Comparison of ENCODE assay signal across 1 cellular context in the genomic region with DNA sequence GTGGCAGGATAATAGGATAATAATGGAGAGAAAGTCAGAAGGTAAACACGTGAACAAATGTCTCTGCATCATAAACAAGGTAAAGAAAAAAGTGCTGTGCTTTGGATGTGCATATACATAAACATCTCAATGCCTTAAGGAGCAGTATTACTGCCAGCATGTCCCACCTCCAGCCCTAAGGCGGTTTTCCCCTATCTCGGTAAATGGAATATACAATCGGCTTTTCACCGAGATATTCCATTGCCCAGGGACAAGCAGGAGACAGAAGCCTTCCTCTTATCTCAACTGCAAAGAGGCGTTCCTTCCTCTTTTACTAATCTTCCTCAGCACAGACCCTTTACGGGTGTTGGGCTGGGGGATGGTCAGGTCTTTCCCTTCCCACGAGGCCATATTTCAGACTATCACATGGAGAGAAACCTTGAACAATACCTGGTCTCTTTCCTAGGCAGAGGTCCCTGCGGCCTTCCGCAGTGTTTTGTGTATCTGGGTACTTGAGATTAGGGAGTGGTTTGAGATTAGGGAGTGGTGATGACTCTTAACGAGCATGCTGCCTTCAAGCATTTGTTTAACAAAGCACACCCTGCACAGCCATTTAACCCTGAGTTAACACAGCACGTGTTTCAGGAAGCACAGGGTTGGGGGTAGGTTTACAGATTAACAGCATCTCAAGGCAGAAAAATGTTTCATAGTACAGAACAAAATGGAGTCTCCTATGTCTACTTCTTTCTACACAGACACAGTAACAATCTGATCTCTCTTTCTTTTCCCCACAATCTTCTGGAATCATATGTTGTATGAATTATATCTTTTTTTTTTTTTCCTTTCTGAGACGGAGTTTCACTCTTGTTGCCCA.
TF ChIP-seq lines count a peak whose summit lies in the region.

No MANE protein-coding gene starts in this region.

TF ChIP-seq in HEK293, 187 proteins besides CTCF, POLR2A, EP300 and RAD21 (continued from another document):
- TF ChIP-seq, protein P1, sequence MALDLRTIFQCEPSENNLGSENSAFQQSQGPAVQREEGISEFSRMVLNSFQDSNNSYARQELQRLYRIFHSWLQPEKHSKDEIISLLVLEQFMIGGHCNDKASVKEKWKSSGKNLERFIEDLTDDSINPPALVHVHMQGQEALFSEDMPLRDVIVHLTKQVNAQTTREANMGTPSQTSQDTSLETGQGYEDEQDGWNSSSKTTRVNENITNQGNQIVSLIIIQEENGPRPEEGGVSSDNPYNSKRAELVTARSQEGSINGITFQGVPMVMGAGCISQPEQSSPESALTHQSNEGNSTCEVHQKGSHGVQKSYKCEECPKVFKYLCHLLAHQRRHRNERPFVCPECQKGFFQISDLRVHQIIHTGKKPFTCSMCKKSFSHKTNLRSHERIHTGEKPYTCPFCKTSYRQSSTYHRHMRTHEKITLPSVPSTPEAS (tag by site-specific recombination; IDR thresholded peaks at IDR 0.05) = peak; percentile 73; the same call in 1 of the 2 replicates
- TF ChIP-seq YY2 (tag by site-specific recombination; IDR thresholded peaks at IDR 0.05) (peak; percentile 40; the same call in 1 of the 2 replicates), ZBTB20 (tag by site-specific recombination; IDR thresholded peaks at IDR 0.05) (peak; percentile 81), YY1 (tag by site-specific recombination; IDR thresholded peaks at IDR 0.05) (peak; percentile 56; the same call in 1 of the 2 replicates), ZBTB48 (tag by site-specific recombination; IDR thresholded peaks at IDR 0.05) (peak; percentile 64; the same call in 1 of the 2 replicates), ZNF24 (tag by site-specific recombination; IDR thresholded peaks at IDR 0.05) (peak; percentile 82), ZXDB (tag by site-specific recombination; IDR thresholded peaks at IDR 0.05) (peak; percentile 89), KLF1 (tag by site-specific recombination; IDR thresholded peaks at IDR 0.05) (peak; percentile 98), ZBTB17 (tag by site-specific recombination; IDR thresholded peaks at IDR 0.05) (peak; percentile 48), ZNF843 (tag by site-specific recombination; IDR thresholded peaks at IDR 0.05) (0 out of 2 replicates have a peak, but pooled peaks have one; percentile 12), KLF7 (tag by site-specific recombination; IDR thresholded peaks at IDR 0.05; ENCODE audit: borderline replicate concordance) (peak; percentile 70; the same call in 1 of the 2 replicates), ZNF335 (tag by site-specific recombination; conservative IDR thresholded peaks at IDR 0.05) (peak; percentile 17; the same call in 1 of the 2 replicates), KLF10 (tag by site-specific recombination; IDR thresholded peaks at IDR 0.05) (peak; percentile 18; the same call in 1 of the 2 replicates), SP7 (tag by site-specific recombination; IDR thresholded peaks at IDR 0.05) (peak; percentile 71), WT1 (tag by site-specific recombination; IDR thresholded peaks at IDR 0.05) (peak; percentile 100), GLIS1 (tag by site-specific recombination; IDR thresholded peaks at IDR 0.05) (peak; percentile 49), OSR2 (tag by site-specific recombination; IDR thresholded peaks at IDR 0.05) (peak; percentile 88), ZEB2 (tag by site-specific recombination; IDR thresholded peaks at IDR 0.05) (peak; percentile 24; the same call in 1 of the 2 replicates)
- TF ChIP-seq, protein P2, sequence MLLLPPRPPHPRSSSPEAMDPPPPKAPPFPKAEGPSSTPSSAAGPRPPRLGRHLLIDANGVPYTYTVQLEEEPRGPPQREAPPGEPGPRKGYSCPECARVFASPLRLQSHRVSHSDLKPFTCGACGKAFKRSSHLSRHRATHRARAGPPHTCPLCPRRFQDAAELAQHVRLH (tag by site-specific recombination; IDR thresholded peaks at IDR 0.05) = 0 out of 2 replicates have a peak, but pooled peaks have one; percentile 30
- TF ChIP-seq, protein P3, sequence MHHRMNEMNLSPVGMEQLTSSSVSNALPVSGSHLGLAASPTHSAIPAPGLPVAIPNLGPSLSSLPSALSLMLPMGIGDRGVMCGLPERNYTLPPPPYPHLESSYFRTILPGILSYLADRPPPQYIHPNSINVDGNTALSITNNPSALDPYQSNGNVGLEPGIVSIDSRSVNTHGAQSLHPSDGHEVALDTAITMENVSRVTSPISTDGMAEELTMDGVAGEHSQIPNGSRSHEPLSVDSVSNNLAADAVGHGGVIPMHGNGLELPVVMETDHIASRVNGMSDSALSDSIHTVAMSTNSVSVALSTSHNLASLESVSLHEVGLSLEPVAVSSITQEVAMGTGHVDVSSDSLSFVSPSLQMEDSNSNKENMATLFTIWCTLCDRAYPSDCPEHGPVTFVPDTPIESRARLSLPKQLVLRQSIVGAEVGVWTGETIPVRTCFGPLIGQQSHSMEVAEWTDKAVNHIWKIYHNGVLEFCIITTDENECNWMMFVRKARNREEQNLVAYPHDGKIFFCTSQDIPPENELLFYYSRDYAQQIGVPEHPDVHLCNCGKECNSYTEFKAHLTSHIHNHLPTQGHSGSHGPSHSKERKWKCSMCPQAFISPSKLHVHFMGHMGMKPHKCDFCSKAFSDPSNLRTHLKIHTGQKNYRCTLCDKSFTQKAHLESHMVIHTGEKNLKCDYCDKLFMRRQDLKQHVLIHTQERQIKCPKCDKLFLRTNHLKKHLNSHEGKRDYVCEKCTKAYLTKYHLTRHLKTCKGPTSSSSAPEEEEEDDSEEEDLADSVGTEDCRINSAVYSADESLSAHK (tag by site-specific recombination; IDR thresholded peaks at IDR 0.05) = 0 out of 2 replicates have a peak, but pooled peaks have one; percentile 23
- TF ChIP-seq, protein P4, sequence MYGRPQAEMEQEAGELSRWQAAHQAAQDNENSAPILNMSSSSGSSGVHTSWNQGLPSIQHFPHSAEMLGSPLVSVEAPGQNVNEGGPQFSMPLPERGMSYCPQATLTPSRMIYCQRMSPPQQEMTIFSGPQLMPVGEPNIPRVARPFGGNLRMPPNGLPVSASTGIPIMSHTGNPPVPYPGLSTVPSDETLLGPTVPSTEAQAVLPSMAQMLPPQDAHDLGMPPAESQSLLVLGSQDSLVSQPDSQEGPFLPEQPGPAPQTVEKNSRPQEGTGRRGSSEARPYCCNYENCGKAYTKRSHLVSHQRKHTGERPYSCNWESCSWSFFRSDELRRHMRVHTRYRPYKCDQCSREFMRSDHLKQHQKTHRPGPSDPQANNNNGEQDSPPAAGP (tag by site-specific recombination; IDR thresholded peaks at IDR 0.05) = peak; percentile 97
- TF ChIP-seq, protein P5, sequence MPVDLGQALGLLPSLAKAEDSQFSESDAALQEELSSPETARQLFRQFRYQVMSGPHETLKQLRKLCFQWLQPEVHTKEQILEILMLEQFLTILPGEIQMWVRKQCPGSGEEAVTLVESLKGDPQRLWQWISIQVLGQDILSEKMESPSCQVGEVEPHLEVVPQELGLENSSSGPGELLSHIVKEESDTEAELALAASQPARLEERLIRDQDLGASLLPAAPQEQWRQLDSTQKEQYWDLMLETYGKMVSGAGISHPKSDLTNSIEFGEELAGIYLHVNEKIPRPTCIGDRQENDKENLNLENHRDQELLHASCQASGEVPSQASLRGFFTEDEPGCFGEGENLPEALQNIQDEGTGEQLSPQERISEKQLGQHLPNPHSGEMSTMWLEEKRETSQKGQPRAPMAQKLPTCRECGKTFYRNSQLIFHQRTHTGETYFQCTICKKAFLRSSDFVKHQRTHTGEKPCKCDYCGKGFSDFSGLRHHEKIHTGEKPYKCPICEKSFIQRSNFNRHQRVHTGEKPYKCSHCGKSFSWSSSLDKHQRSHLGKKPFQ (tag by site-specific recombination; IDR thresholded peaks at IDR 0.05) = peak; percentile 49; the same call in 1 of the 2 replicates
- TF ChIP-seq, protein P6, sequence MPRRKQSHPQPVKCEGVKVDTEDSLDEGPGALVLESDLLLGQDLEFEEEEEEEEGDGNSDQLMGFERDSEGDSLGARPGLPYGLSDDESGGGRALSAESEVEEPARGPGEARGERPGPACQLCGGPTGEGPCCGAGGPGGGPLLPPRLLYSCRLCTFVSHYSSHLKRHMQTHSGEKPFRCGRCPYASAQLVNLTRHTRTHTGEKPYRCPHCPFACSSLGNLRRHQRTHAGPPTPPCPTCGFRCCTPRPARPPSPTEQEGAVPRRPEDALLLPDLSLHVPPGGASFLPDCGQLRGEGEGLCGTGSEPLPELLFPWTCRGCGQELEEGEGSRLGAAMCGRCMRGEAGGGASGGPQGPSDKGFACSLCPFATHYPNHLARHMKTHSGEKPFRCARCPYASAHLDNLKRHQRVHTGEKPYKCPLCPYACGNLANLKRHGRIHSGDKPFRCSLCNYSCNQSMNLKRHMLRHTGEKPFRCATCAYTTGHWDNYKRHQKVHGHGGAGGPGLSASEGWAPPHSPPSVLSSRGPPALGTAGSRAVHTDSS (tag by site-specific recombination; IDR thresholded peaks at IDR 0.05) = 0 out of 2 replicates have a peak, but pooled peaks have one; percentile 34
